ENCODE assay signal across 14 cellular contexts in genomic region chr5:154474267-154474956, GRCh38. TPM values are rescaled to one million over a fixed set of nuclear protein-coding genes. Genes with fewer than 3 reads are reported as not detected.
DNase-seq lines count a peak whose midpoint lies in the region; ATAC-seq and TF ChIP-seq lines count a peak whose summit lies in the region.
"Had no signal": no experiment of that assay in that cellular context is flagged by ENCODE, and none has a peak within 500 bp of the region (broad histone marks: within the 10 kb centered on the region; RNA-seq: fewer than 3 reads in every experiment).

No MANE protein-coding gene starts in this region.

- no peak for TF ChIP-seq CTCF in CD4-positive, alpha-beta T cell (IDR thresholded peaks at IDR 0.05)
- TF ChIP-seq CTCF in GM13977 (IDR thresholded peaks at IDR 0.05; ENCODE audit: extremely low read depth, insufficient read depth, missing control alignments) (no peak), brain (conservative IDR thresholded peaks at IDR 0.05) (no peak), nephron (IDR thresholded peaks at IDR 0.05; ENCODE audit: unreplicated experiment in 3 of 3) (no peak)

- POLR2A ChIA-PET in CD4-positive, alpha-beta T cell (lab: Charles Lee): no interaction called here

- CTCF ChIA-PET in CD4-positive, alpha-beta T cell (lab: Charles Lee): no interaction called here

- in situ Hi-C loops in GM13977 (cut with MboI; ENCODE audit: low pct_unique_long_range_greater_than_20kb, low sequenced_read_pairs, unreplicated experiment): no loop called here

- no peaks in the 10 kb centered on the region for H3K36me3 Mint-ChIP-seq in CD4-positive, alpha-beta T cell (ENCODE audit: low read depth)
- H3K36me3 Mint-ChIP-seq in brain (no peaks in the 10 kb centered on the region), nephron (ENCODE audit: low read depth) (no peaks in the 10 kb centered on the region)

- no peak for DNase-seq in CD4-positive, alpha-beta T cell
- peak; percentile 38 for DNase-seq in GM13977 (ENCODE audit: low spot score)
- no peak for DNase-seq in RPMI8226
- DNase-seq in germinal center (ENCODE audit: low spot score): no peak
- no peak for DNase-seq in GM19240 (ENCODE audit: insufficient read length, low spot score)
- DNase-seq: esophagus squamous epithelium; MV-4-11; stimulated activated CD4-positive, alpha-beta T cell treated with anti-CD3 and anti-CD28 coated beads, Interleukin-4, amount 100 ng/mL, for 4 hours; SW 1271 had no signal

- ATAC-seq in CD4-positive, alpha-beta T cell (ENCODE audit: poor library complexity): no peak

- H3K27me3 Mint-ChIP-seq in CD4-positive, alpha-beta T cell: peaks cover 88% of the 10 kb centered on the region
- H3K27me3 Mint-ChIP-seq in brain (peaks cover 100% of the 10 kb centered on the region), nephron (ENCODE audit: low read depth) (peaks cover 99% of the 10 kb centered on the region)

- H3K4me1 Mint-ChIP-seq in CD4-positive, alpha-beta T cell (ENCODE audit: low read depth): peaks cover 59% of the 10 kb centered on the region
- H3K4me1 Mint-ChIP-seq in brain (peaks cover 50% of the 10 kb centered on the region), nephron (peaks cover 42% of the 10 kb centered on the region)

- no peak overlapping the region for H3K27ac Mint-ChIP-seq in CD4-positive, alpha-beta T cell
- H3K27ac Mint-ChIP-seq in brain (peak overlapping the region in 2 of 5 experiments; percentile 21 to 38), nephron (no peak overlapping the region)

- intact Hi-C loops in CD4-positive, alpha-beta T cell (cut with DNase I, micrococcal nuclease): loop anchor here in 1 of 2 experiments (10.0 kb wide), 1 partner anchor 170 kb away; no protein-coding TSS in a partner anchor

- H3K4me3 Mint-ChIP-seq in CD4-positive, alpha-beta T cell: peak overlapping the region; percentile 63
- H3K4me3 Mint-ChIP-seq in brain (peak overlapping the region in 3 of 5 experiments; percentile 40 to 78 (median 76)), nephron (peak overlapping the region in 2 of 3 experiments; percentile 3 to 5)

- H3K27me3 ChIP-seq in CD4-positive, alpha-beta T cell (ENCODE audit: control insufficient read depth, insufficient read depth, low read length): peaks cover 96% of the 10 kb centered on the region

- H3K9me3 ChIP-seq in CD4-positive, alpha-beta T cell (ENCODE audit: control insufficient read depth, low read length): no peaks in the 10 kb centered on the region
- H3K9me3 ChIP-seq: esophagus squamous epithelium had no signal

- H3K27ac ChIP-seq in CD4-positive, alpha-beta T cell (ENCODE audit: low read depth, low read length): no peak overlapping the region
- H3K27ac ChIP-seq: esophagus squamous epithelium had no signal

- no peaks in the 10 kb centered on the region for H3K9me3 Mint-ChIP-seq in CD4-positive, alpha-beta T cell
- H3K9me3 Mint-ChIP-seq in brain (peaks cover 0 to 3% (median 0%) of the 10 kb centered on the region in 5 experiments), nephron (no peaks in the 10 kb centered on the region)

RNA-seq across cellular contexts. Expression of gene HAND1, which starts 3.6 kb away (rescaled TPM):
- not detected for total RNA-seq in CD4-positive, alpha-beta T cell
- polyA plus RNA-seq in brain (ENCODE audit: insufficient read depth, low read depth, low replicate concordance): not detected
- total RNA-seq: esophagus squamous epithelium, HT-29, lung microvascular endothelial cell, OCI-LY7 had no signal

RNA-seq across cellular contexts. Expression of gene SAP30L, which starts 28.6 kb away (rescaled TPM):
- total RNA-seq in CD4-positive, alpha-beta T cell: 10 to 100 TPM; 32.2 to 33.6 TPM
- polyA plus RNA-seq in brain (ENCODE audit: insufficient read depth, low read depth, low replicate concordance): 25.3 TPM

Comparison
In these comparisons a context has a peak if more than half of its experiments do, and no peak if none do; other contexts are left out.
1. H3K4me3 Mint-ChIP-seq: peak in every context shown above with its lines; median percentile 76 in brain; 63 in CD4-positive, alpha-beta T cell; 4 in nephron.